Comparison of ENCODE assay signal across 13 cellular contexts in genomic region chr1:89602871-89603404, GRCh38. TPM values are rescaled to one million over a fixed set of nuclear protein-coding genes. Genes with fewer than 3 reads are reported as not detected.
DNase-seq lines count a peak whose midpoint lies in the region; ATAC-seq and TF ChIP-seq lines count a peak whose summit lies in the region.
"Had no signal": no experiment of that assay in that cellular context is flagged by ENCODE, and none has a peak within 500 bp of the region (broad histone marks: within the 10 kb centered on the region; RNA-seq: fewer than 3 reads in every experiment).

No MANE protein-coding gene starts in this region.

- no peak for ATAC-seq in HG03342 (IDR thresholded peaks at IDR 0.05; ENCODE audit: unreplicated experiment)
- ATAC-seq in GM21423 (IDR thresholded peaks at IDR 0.05; ENCODE audit: unreplicated experiment): no peak
- ATAC-seq: GM12878 had no signal

- DNase-seq in stimulated activated naive CD4-positive, alpha-beta T cell treated with Interleukin-2 at 50 U/mL for 16 hours (lab: John Stamatoyannopoulos, UW): peak; percentile 8
- no peak for DNase-seq in stimulated activated naive CD4-positive, alpha-beta T cell (lab: John Stamatoyannopoulos, UW)
- DNase-seq in activated T-cell treated with anti-CD3 and anti-CD28 coated beads, Interleukin-2, amount 50 U/mL, for 48 hours: peak; percentile 58 to 60
- DNase-seq in dorsolateral prefrontal cortex (no peak), HT-29 (ENCODE audit: low spot score) (no peak)
- DNase-seq: AML-193, anterior cingulate cortex, NCI-H146, NCI-H774, Peyer's patch had no signal

- intact Hi-C loops in dorsolateral prefrontal cortex (cut with DNase I): loop anchor here in 1 of 2 donors (10.0 kb wide), 1 partner anchor 162 kb away; no protein-coding TSS in a partner anchor

- H3K4me3 ChIP-seq in dorsolateral prefrontal cortex: no peak overlapping the region
- H3K4me3 ChIP-seq: GM12878, Peyer's patch had no signal

- TF ChIP-seq CTCF in dorsolateral prefrontal cortex (IDR thresholded peaks at IDR 0.05 in 54 of 56, conservative IDR thresholded peaks at IDR 0.05 in 2 of 56; ENCODE audit: low read depth in 1 of 56, partially characterized antibody in 56 of 56): no peak

- no peaks in the 10 kb centered on the region for H3K27me3 ChIP-seq in dorsolateral prefrontal cortex
- H3K27me3 ChIP-seq: Peyer's patch had no signal

- peak overlapping the region in 48 of 59 donors; percentile 13 to 80 (median 58) for H3K27ac ChIP-seq in dorsolateral prefrontal cortex
- H3K27ac ChIP-seq: Peyer's patch had no signal

RNA-seq across cellular contexts. Expression of gene LRRC8C, which starts 30.0 kb away (rescaled TPM):
- total RNA-seq in dorsolateral prefrontal cortex: 10 to 100 TPM; 10.3 to 21.7 (median 16.1) TPM
- total RNA-seq in HT-29 (2014; rRNA removed; shearing (Covaris generic)): 2.9 TPM in 2 replicates

Comparison
In these comparisons a context has a peak if more than half of its experiments do, and no peak if none do; other contexts are left out.
1. DNase-seq: peak in stimulated activated naive CD4-positive, alpha-beta T cell treated with Interleukin-2 at 50 U/mL for 16 hours (single experiment) and activated T-cell treated with anti-CD3 and anti-CD28 coated beads, Interleukin-2, amount 50 U/mL, for 48 hours (2 of 2); none in stimulated activated naive CD4-positive, alpha-beta T cell (0 of 6), dorsolateral prefrontal cortex (0 of 10) and HT-29 (single experiment).